ENCODE assay signal across 1 cellular context in the genomic region with DNA sequence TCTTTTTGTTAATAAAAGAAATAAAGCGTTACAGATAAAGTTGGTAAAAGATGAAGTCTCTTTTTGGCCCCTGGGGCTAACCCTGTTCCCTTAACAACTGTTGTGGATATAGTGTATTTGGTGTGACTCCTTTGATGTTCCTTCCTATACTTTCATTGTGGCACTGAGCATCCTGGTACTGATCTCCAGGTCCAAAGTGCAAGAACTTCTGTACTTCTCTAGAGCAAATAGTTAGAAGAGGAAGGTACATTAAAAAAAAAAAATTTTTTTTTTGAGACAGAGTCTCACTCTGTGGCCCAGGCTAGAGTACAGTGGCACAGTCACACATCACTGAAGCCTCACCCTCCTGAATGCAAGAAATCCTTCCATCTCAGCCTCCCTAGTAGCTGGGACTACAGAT.
TF ChIP-seq lines count a peak whose summit lies in the region.

No MANE protein-coding gene starts in this region.

TF ChIP-seq in HepG2, 621 proteins besides CTCF, POLR2A, EP300 and RAD21:
- no peak for TF ChIP-seq SETDB1 (CRISPR knock-in tag; IDR thresholded peaks at IDR 0.05; ENCODE audit: borderline replicate concordance)
- no peak for TF ChIP-seq AGO1 (IDR thresholded peaks at IDR 0.05; ENCODE audit: low read depth, low read length, poor library complexity, severe bottlenecking)
- peak; percentile 35; the same call in 1 of the 2 replicates for TF ChIP-seq GATAD2A (CRISPR knock-in tag; IDR thresholded peaks at IDR 0.05)
- no peak for TF ChIP-seq GTF2F1 (IDR thresholded peaks at IDR 0.05; ENCODE audit: low read length)
- peak; percentile 48 for TF ChIP-seq HNF4A (CRISPR knock-in tag; IDR thresholded peaks at IDR 0.05)
- TF ChIP-seq ZSCAN22 (CRISPR knock-in tag; IDR thresholded peaks at IDR 0.05) = no peak
- TF ChIP-seq TCF7 (IDR thresholded peaks at IDR 0.05; ENCODE audit: low read depth) = peak; percentile 53
- 0 out of 2 replicates have a peak, but pooled peaks have one; percentile 17 for TF ChIP-seq GATA4 (IDR thresholded peaks at IDR 0.05; ENCODE audit: borderline replicate concordance, low read depth)
- TF ChIP-seq SOX13 (IDR thresholded peaks at IDR 0.05) = no peak
- TF ChIP-seq SOX13 (CRISPR knock-in tag; conservative IDR thresholded peaks at IDR 0.05 in 1 of 2, IDR thresholded peaks at IDR 0.05 in 1 of 2) = 0 out of 4 replicates have a peak, but pooled peaks of 1 of the 2 experiments have one; percentile 9
- 0 out of 2 replicates have a peak, but pooled peaks have one; percentile 32 for TF ChIP-seq ARNTL (CRISPR knock-in tag; IDR thresholded peaks at IDR 0.05)
- TF ChIP-seq, protein P1, sequence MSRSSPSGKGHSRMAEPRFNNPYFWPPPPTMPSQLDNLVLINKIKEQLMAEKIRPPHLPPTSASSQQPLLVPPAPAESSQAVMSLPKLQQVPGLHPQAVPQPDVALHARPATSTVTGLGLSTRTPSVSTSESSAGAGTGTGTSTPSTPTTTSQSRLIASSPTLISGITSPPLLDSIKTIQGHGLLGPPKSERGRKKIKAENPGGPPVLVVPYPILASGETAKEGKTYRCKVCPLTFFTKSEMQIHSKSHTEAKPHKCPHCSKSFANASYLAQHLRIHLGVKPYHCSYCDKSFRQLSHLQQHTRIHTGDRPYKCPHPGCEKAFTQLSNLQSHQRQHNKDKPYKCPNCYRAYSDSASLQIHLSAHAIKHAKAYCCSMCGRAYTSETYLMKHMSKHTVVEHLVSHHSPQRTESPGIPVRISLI (CRISPR knock-in tag; IDR thresholded peaks at IDR 0.05; ENCODE audit: borderline replicate concordance) = peak; percentile 72; the same call in 1 of the 2 replicates
- no peak for TF ChIP-seq ZNF136 (CRISPR knock-in tag; IDR thresholded peaks at IDR 0.05; ENCODE audit: low read depth)
- no peak for TF ChIP-seq RBM39 (IDR thresholded peaks at IDR 0.05; ENCODE audit: low read depth, low read length, poor library complexity, severe bottlenecking)
- TF ChIP-seq, protein P2, sequence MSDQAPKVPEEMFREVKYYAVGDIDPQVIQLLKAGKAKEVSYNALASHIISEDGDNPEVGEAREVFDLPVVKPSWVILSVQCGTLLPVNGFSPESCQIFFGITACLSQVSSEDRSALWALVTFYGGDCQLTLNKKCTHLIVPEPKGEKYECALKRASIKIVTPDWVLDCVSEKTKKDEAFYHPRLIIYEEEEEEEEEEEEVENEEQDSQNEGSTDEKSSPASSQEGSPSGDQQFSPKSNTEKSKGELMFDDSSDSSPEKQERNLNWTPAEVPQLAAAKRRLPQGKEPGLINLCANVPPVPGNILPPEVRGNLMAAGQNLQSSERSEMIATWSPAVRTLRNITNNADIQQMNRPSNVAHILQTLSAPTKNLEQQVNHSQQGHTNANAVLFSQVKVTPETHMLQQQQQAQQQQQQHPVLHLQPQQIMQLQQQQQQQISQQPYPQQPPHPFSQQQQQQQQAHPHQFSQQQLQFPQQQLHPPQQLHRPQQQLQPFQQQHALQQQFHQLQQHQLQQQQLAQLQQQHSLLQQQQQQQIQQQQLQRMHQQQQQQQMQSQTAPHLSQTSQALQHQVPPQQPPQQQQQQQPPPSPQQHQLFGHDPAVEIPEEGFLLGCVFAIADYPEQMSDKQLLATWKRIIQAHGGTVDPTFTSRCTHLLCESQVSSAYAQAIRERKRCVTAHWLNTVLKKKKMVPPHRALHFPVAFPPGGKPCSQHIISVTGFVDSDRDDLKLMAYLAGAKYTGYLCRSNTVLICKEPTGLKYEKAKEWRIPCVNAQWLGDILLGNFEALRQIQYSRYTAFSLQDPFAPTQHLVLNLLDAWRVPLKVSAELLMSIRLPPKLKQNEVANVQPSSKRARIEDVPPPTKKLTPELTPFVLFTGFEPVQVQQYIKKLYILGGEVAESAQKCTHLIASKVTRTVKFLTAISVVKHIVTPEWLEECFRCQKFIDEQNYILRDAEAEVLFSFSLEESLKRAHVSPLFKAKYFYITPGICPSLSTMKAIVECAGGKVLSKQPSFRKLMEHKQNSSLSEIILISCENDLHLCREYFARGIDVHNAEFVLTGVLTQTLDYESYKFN (CRISPR knock-in tag; conservative IDR thresholded peaks at IDR 0.05) = peak; percentile 42; the same call in 1 of the 2 replicates
- 0 out of 2 replicates have a peak, but pooled peaks have one; percentile 18 for TF ChIP-seq RCOR2 (CRISPR knock-in tag; IDR thresholded peaks at IDR 0.05)
- 0 out of 2 replicates have a peak, but pooled peaks have one; percentile 12 for TF ChIP-seq NR2C2 (CRISPR knock-in tag; IDR thresholded peaks at IDR 0.05; ENCODE audit: borderline replicate concordance)
